Comparison of ENCODE assay signal across 1 cellular context in genomic region chr3:126083511-126083912, GRCh38.
TF ChIP-seq lines count a peak whose summit lies in the region.

No MANE protein-coding gene starts in this region.

TF ChIP-seq in HepG2, 621 proteins besides CTCF, POLR2A, EP300 and RAD21 (continued from another document):
- TF ChIP-seq MLXIP (CRISPR knock-in tag; IDR thresholded peaks at IDR 0.05; ENCODE audit: borderline replicate concordance): no peak
- peak; percentile 14; the same call in 1 of the 2 replicates for TF ChIP-seq GATAD2A (CRISPR knock-in tag; IDR thresholded peaks at IDR 0.05)
- TF ChIP-seq ARNTL (CRISPR knock-in tag; IDR thresholded peaks at IDR 0.05): no peak
- TF ChIP-seq TBX2 (CRISPR knock-in tag; IDR thresholded peaks at IDR 0.05; ENCODE audit: borderline replicate concordance): 0 out of 2 replicates have a peak, but pooled peaks have one; percentile 7
- TF ChIP-seq SIN3A (IDR thresholded peaks at IDR 0.05; ENCODE audit: borderline replicate concordance, low read depth, low read length): 0 out of 2 replicates have a peak, but pooled peaks have one; percentile 10
- TF ChIP-seq, protein P1, sequence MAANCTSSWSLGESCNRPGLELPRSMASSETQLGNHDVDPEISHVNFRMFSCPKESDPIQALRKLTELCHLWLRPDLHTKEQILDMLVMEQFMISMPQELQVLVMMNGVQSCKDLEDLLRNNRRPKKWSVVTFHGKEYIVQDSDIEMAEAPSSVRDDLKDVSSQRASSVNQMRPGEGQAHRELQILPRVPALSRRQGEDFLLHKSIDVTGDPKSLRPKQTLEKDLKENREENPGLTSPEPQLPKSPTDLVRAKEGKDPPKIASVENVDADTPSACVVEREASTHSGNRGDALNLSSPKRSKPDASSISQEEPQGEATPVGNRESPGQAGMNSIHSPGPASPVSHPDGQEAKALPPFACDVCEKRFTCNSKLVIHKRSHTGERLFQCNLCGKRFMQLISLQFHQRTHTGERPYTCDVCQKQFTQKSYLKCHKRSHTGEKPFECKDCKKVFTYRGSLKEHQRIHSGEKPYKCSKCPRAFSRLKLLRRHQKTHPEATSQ (CRISPR knock-in tag; IDR thresholded peaks at IDR 0.05; ENCODE audit: borderline replicate concordance): no peak
- TF ChIP-seq, protein P2, sequence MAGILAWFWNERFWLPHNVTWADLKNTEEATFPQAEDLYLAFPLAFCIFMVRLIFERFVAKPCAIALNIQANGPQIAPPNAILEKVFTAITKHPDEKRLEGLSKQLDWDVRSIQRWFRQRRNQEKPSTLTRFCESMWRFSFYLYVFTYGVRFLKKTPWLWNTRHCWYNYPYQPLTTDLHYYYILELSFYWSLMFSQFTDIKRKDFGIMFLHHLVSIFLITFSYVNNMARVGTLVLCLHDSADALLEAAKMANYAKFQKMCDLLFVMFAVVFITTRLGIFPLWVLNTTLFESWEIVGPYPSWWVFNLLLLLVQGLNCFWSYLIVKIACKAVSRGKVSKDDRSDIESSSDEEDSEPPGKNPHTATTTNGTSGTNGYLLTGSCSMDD (CRISPR knock-in tag; IDR thresholded peaks at IDR 0.05): no peak
- no peak for TF ChIP-seq ADNP (CRISPR knock-in tag; IDR thresholded peaks at IDR 0.05)
- no peak for TF ChIP-seq BRF2 (CRISPR knock-in tag; IDR thresholded peaks at IDR 0.05)
- no peak for TF ChIP-seq HOXA7 (CRISPR knock-in tag; IDR thresholded peaks at IDR 0.05)
- no peak for TF ChIP-seq ZNF883 (CRISPR knock-in tag; IDR thresholded peaks at IDR 0.05; ENCODE audit: not compliant biosample characterization)
- no peak for TF ChIP-seq ZSCAN9 (CRISPR knock-in tag; IDR thresholded peaks at IDR 0.05; ENCODE audit: borderline replicate concordance)
- TF ChIP-seq ZNF333 (CRISPR knock-in tag; IDR thresholded peaks at IDR 0.05; ENCODE audit: borderline replicate concordance): peak; percentile 63; the same call in 1 of the 2 replicates
- no peak for TF ChIP-seq MYPOP (CRISPR knock-in tag; IDR thresholded peaks at IDR 0.05)
- TF ChIP-seq TFAP4 (IDR thresholded peaks at IDR 0.05; ENCODE audit: borderline replicate concordance, low read depth): no peak
- TF ChIP-seq ERF (CRISPR knock-in tag; IDR thresholded peaks at IDR 0.05): 0 out of 2 replicates have a peak, but pooled peaks have one; percentile 6
- no peak for TF ChIP-seq HOMEZ (CRISPR knock-in tag; IDR thresholded peaks at IDR 0.05; ENCODE audit: low read depth)
- no peak for TF ChIP-seq ZNF124 (CRISPR knock-in tag; IDR thresholded peaks at IDR 0.05)
- no peak for TF ChIP-seq ZIK1 (CRISPR knock-in tag; IDR thresholded peaks at IDR 0.05; ENCODE audit: borderline replicate concordance, low read depth)
- TF ChIP-seq POLR2G (IDR thresholded peaks at IDR 0.05; ENCODE audit: low read depth, low read length): no peak
- no peak for TF ChIP-seq FOSL1 (CRISPR knock-in tag; IDR thresholded peaks at IDR 0.05; ENCODE audit: borderline replicate concordance)
- TF ChIP-seq ZNF83 (CRISPR knock-in tag; IDR thresholded peaks at IDR 0.05; ENCODE audit: borderline replicate concordance): no peak
- no peak for TF ChIP-seq RFXANK (CRISPR knock-in tag; IDR thresholded peaks at IDR 0.05)
- no peak for TF ChIP-seq ETV6 (CRISPR knock-in tag; conservative IDR thresholded peaks at IDR 0.05)
- TF ChIP-seq FOXM1 (CRISPR knock-in tag; IDR thresholded peaks at IDR 0.05): no peak
- no peak for TF ChIP-seq AGO2 (optimal IDR thresholded peaks at IDR 0.05; ENCODE audit: low read depth, low read length)
- TF ChIP-seq ZNF362 (CRISPR knock-in tag; IDR thresholded peaks at IDR 0.05; ENCODE audit: borderline replicate concordance): no peak
- TF ChIP-seq RFX1 (IDR thresholded peaks at IDR 0.05): no peak
- no peak for TF ChIP-seq AGO1 (IDR thresholded peaks at IDR 0.05; ENCODE audit: low read depth, low read length, poor library complexity, severe bottlenecking)
- peak; percentile 50; the same call in 1 of the 2 replicates for TF ChIP-seq ZNF317 (CRISPR knock-in tag; IDR thresholded peaks at IDR 0.05)
- TF ChIP-seq ZBTB7A (CRISPR knock-in tag; IDR thresholded peaks at IDR 0.05): 0 out of 2 replicates have a peak, but pooled peaks have one; percentile 34
- TF ChIP-seq HCFC1 (IDR thresholded peaks at IDR 0.05; ENCODE audit: low read depth, low read length): no peak
- 0 out of 2 replicates have a peak, but pooled peaks have one; percentile 29 for TF ChIP-seq TGIF2 (CRISPR knock-in tag; IDR thresholded peaks at IDR 0.05)
- TF ChIP-seq HOXD1 (CRISPR knock-in tag; IDR thresholded peaks at IDR 0.05): 0 out of 2 replicates have a peak, but pooled peaks have one; percentile 8
- no peak for TF ChIP-seq ZBTB39 (CRISPR knock-in tag; IDR thresholded peaks at IDR 0.05)
- TF ChIP-seq ZFP82 (CRISPR knock-in tag; IDR thresholded peaks at IDR 0.05; ENCODE audit: borderline replicate concordance): peak; percentile 66; the same call in 1 of the 2 replicates
- no peak for TF ChIP-seq ZNF501 (CRISPR knock-in tag; IDR thresholded peaks at IDR 0.05)
- no peak for TF ChIP-seq ZNF570 (CRISPR knock-in tag; IDR thresholded peaks at IDR 0.05; ENCODE audit: borderline replicate concordance)
- no peak for TF ChIP-seq PHF5A (CRISPR knock-in tag; IDR thresholded peaks at IDR 0.05; ENCODE audit: low read depth, unreplicated experiment)
- peak; percentile 12; the same call in 1 of the 2 replicates for TF ChIP-seq KAT8 (CRISPR knock-in tag; IDR thresholded peaks at IDR 0.05)
- no peak for TF ChIP-seq HINFP (CRISPR knock-in tag; IDR thresholded peaks at IDR 0.05; ENCODE audit: low read depth)
- no peak for TF ChIP-seq ZKSCAN1 (IDR thresholded peaks at IDR 0.05; ENCODE audit: low read length)
- no peak for TF ChIP-seq SETDB1 (CRISPR knock-in tag; IDR thresholded peaks at IDR 0.05; ENCODE audit: borderline replicate concordance)
- TF ChIP-seq MAZ (IDR thresholded peaks at IDR 0.05; ENCODE audit: borderline replicate concordance, low read depth, low read length): 0 out of 2 replicates have a peak, but pooled peaks have one; percentile 3
- no peak for TF ChIP-seq MAZ (CRISPR knock-in tag; IDR thresholded peaks at IDR 0.05; ENCODE audit: low read depth)
TF ChIP-seq in HepG2: peak in this region for 17.
